In the genomic region with DNA sequence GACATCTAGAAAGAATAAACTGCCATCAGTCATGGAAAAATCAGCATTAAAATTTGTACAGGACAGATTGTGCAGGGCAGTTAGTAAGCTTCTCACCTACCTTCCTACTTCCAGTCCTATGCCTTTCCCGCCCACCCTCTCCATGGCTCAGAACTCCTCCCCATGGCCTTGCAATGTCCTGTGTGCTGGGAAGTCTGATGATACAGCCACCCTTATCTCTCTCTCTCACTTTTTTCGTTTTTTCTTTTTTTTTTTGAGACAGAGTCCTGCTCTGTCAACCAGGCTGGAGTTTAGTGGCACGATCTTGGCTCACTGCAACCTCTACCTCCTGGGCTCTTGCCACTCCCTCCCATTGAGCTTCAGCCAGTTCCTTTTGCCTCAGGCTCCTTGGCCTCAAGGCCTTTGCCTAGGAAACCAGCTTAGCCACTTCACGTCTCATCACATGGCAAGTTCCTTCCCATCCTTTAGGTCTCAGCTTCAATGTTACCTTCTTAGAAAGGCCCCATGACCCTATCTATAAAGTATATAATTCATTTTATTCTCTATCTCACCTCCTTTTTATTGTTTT, we compare ENCODE assay signal across 19 cellular contexts.
"Had no signal": no experiment of that assay in that cellular context is flagged by ENCODE, and none has a peak within 500 bp of the region (broad histone marks: within the 10 kb centered on the region; RNA-seq: fewer than 3 reads in every experiment).

No MANE protein-coding gene starts in this region.

- ATAC-seq: activated T-cell treated with anti-CD3 and anti-CD28 coated beads, Interleukin-2, amount 50 U/mL, for 4 hours; SK-N-SH treated with all-trans-retinoic acid at 6 μM for 48 hours had no signal

- DNase-seq: activated CD4-positive, alpha-beta memory T cell treated with anti-CD3 and anti-CD28 coated beads for 36 hours; activated CD4-positive, alpha-beta T cell treated with anti-CD3 and anti-CD28 coated beads, Interleukin-2, amount 10 ng/mL, durations not matched to agents 7 days and 5 days; activated CD4-positive, CD25-positive, alpha-beta regulatory T cell; activated CD8-positive, alpha-beta memory T cell treated with anti-CD3 and anti-CD28 coated beads for 24 hours; activated gamma-delta T cell; activated naive CD4-positive, alpha-beta T cell treated with anti-CD3 and anti-CD28 coated beads for 36 hours; activated T-cell treated with anti-CD3 and anti-CD28 coated beads, Interleukin-2, amount 50 U/mL, for 4 hours; brain microvascular endothelial cell; cerebellar nuclear complex; Karpas-422; NCI-H1048; NCI-H1930; NCI-H345; NCI-H510A; NCI-H526 treated with DMSO at 0.1 percent for 48 hours; SHP77; SW 1271 had no signal

- H3K27ac ChIP-seq: brain microvascular endothelial cell, SJSA1 had no signal

- H3K27me3 ChIP-seq: brain microvascular endothelial cell, SJSA1 had no signal

- H3K4me1 ChIP-seq: SJSA1 had no signal

- H3K9me3 ChIP-seq: SJSA1 had no signal

- H3K36me3 ChIP-seq: brain microvascular endothelial cell, SJSA1 had no signal

- H3K4me3 ChIP-seq: SJSA1 had no signal
